ENCODE assay signal across 26 cellular contexts in the genomic region with DNA sequence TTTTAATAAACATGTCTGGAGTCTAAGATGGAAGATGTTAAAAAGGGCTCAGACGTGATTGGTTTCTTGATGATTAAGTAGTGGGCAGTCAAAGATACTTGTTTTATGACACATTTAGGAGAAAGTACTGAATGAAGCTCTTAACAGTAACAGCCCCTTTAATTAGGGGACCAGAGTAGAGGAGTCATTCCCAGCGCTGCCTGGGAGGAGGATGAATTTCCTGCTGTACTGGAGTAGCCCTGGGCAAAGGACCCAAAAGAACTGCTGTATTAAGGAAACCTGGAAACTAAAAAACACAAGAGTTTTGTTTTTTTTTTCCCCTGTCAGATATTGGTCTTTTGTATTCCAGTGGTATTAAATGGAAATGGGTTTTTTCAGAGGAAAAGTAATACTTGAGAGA.
"Had no signal": no experiment of that assay in that cellular context is flagged by ENCODE, and none has a peak within 500 bp of the region (broad histone marks: within the 10 kb centered on the region; RNA-seq: fewer than 3 reads in every experiment).

No MANE protein-coding gene starts in this region.

- H3K27ac Mint-ChIP-seq: activated B cell treated with CpG ODN at 0.5 μM for 24 hours; activated CD4-positive, alpha-beta T cell treated with anti-CD3 and anti-CD28 coated beads, Interleukin-2, amount 10 ng/mL, durations not matched to agents 24 days and 14 days; activated CD8-positive, alpha-beta memory T cell treated with anti-CD3 and anti-CD28 coated beads, Interleukin-2, amount 10 ng/mL, durations not matched to agents 7 days and 5 days; activated naive CD4-positive, alpha-beta T cell treated with anti-CD3 and anti-CD28 coated beads, Interleukin-2, amount 50 U/mL, for 24 hours; activated T-cell treated with anti-CD3 and anti-CD28 coated beads, Interleukin-2, amount 50 U/mL, for 24 hours; activated T-helper 1 cell treated with anti-CD3 and anti-CD28 coated beads, Interleukin-12 subunit alpha, Interleukin-12 subunit beta, Interleukin-2, Interleukin-4 antibody, amounts not matched to agents 30 ng/mL and 10 ng/mL and 1 ng/mL, durations not matched to agents 14 hours and 24 hours and 36 hours; T-helper 17 cell had no signal

- H3K4me3 ChIP-seq: body of pancreas, MG63, Peyer's patch had no signal

- H3K4me3 Mint-ChIP-seq: activated B cell treated with CpG ODN at 0.5 μM for 24 hours; activated CD4-positive, alpha-beta T cell treated with anti-CD3 and anti-CD28 coated beads, Interleukin-2, amount 10 ng/mL, durations not matched to agents 24 days and 14 days; activated CD8-positive, alpha-beta memory T cell treated with anti-CD3 and anti-CD28 coated beads, Interleukin-2, amount 10 ng/mL, durations not matched to agents 7 days and 5 days; activated naive CD4-positive, alpha-beta T cell treated with anti-CD3 and anti-CD28 coated beads, Interleukin-2, amount 50 U/mL, for 24 hours; activated T-cell treated with anti-CD3 and anti-CD28 coated beads, Interleukin-2, amount 50 U/mL, for 24 hours; activated T-helper 1 cell treated with anti-CD3 and anti-CD28 coated beads, Interleukin-12 subunit alpha, Interleukin-12 subunit beta, Interleukin-2, Interleukin-4 antibody, amounts not matched to agents 30 ng/mL and 10 ng/mL and 1 ng/mL, durations not matched to agents 14 hours and 24 hours and 36 hours; T-helper 17 cell had no signal

- H3K36me3 Mint-ChIP-seq: activated naive CD4-positive, alpha-beta T cell treated with anti-CD3 and anti-CD28 coated beads, Interleukin-2, amount 50 U/mL, for 24 hours had no signal

- ATAC-seq: activated CD8-positive, alpha-beta memory T cell treated with anti-CD3 and anti-CD28 coated beads, Interleukin-2, amount 10 ng/mL, durations not matched to agents 7 days and 5 days; body of pancreas; T-helper 17 cell had no signal

- H3K27ac ChIP-seq: body of pancreas, Peyer's patch, RWPE1 had no signal

- DNase-seq: activated B cell treated with CpG ODN at 0.5 μM for 24 hours; activated CD4-positive, alpha-beta T cell treated with anti-CD3 and anti-CD28 coated beads for 1 hour; activated CD4-positive, alpha-beta T cell treated with anti-CD3 and anti-CD28 coated beads, Interleukin-2, amount 10 ng/mL, durations not matched to agents 24 days and 14 days; activated CD4-positive, alpha-beta T cell treated with anti-CD3 and anti-CD28 coated beads, Interleukin-2, amount 50 U/mL, for 48 hours; activated CD8-positive, alpha-beta memory T cell treated with anti-CD3 and anti-CD28 coated beads, Interleukin-2, amount 10 ng/mL, durations not matched to agents 7 days and 5 days; activated effector memory CD4-positive, alpha-beta T cell treated with Interleukin-2 at 50 U/mL for 16 hours; activated naive CD4-positive, alpha-beta T cell; activated T-cell treated with anti-CD3 and anti-CD28 coated beads, Interleukin-2, amount 50 U/mL, for 24 hours; aorta; body of pancreas; MG63; NCI-H1105; NCI-H1436 treated with DMSO at 0.1 percent for 48 hours; NCI-H187 treated with DMSO at 0.1 percent for 48 hours; NCI-H2081 treated with DMSO at 0.1 percent for 48 hours; NCI-H446 treated with DMSO at 0.1 percent for 48 hours; NCI-H524 treated with DMSO at 0.1 percent for 48 hours; NCI-H774; NK-92 treated with Interleukin-12 subunit alpha and Interleukin-12 subunit beta, amount 100 ng/mL, for 24 hours; Peyer's patch; SHP77 treated with DMSO at 0.1 percent for 48 hours; T-helper 17 cell; T-helper 9 cell had no signal

- H3K4me1 Mint-ChIP-seq: activated B cell treated with CpG ODN at 0.5 μM for 24 hours; activated CD4-positive, alpha-beta T cell treated with anti-CD3 and anti-CD28 coated beads, Interleukin-2, amount 10 ng/mL, durations not matched to agents 24 days and 14 days; activated naive CD4-positive, alpha-beta T cell treated with anti-CD3 and anti-CD28 coated beads, Interleukin-2, amount 50 U/mL, for 24 hours had no signal

- H3K4me1 ChIP-seq: body of pancreas, Peyer's patch had no signal

- H3K9me3 Mint-ChIP-seq: activated B cell treated with CpG ODN at 0.5 μM for 24 hours; activated CD4-positive, alpha-beta T cell treated with anti-CD3 and anti-CD28 coated beads, Interleukin-2, amount 10 ng/mL, durations not matched to agents 24 days and 14 days; activated naive CD4-positive, alpha-beta T cell treated with anti-CD3 and anti-CD28 coated beads, Interleukin-2, amount 50 U/mL, for 24 hours; activated T-cell treated with anti-CD3 and anti-CD28 coated beads, Interleukin-2, amount 50 U/mL, for 24 hours; activated T-helper 1 cell treated with anti-CD3 and anti-CD28 coated beads, Interleukin-12 subunit alpha, Interleukin-12 subunit beta, Interleukin-2, Interleukin-4 antibody, amounts not matched to agents 30 ng/mL and 10 ng/mL and 1 ng/mL, durations not matched to agents 14 hours and 24 hours and 36 hours had no signal

- H3K27me3 ChIP-seq: body of pancreas, Peyer's patch had no signal

- H3K27me3 Mint-ChIP-seq: activated CD8-positive, alpha-beta memory T cell treated with anti-CD3 and anti-CD28 coated beads, Interleukin-2, amount 10 ng/mL, durations not matched to agents 7 days and 5 days; activated naive CD4-positive, alpha-beta T cell treated with anti-CD3 and anti-CD28 coated beads, Interleukin-2, amount 50 U/mL, for 24 hours had no signal

- H3K9me3 ChIP-seq: body of pancreas, MG63, Peyer's patch had no signal

- H3K36me3 ChIP-seq: MG63, Peyer's patch had no signal
